Comparison of ENCODE assay signal across 33 cellular contexts in genomic region chr11:59528741-59529140, GRCh38. TPM values are rescaled to one million over a fixed set of nuclear protein-coding genes. Genes with fewer than 3 reads are reported as not detected.
"Had no signal": no experiment of that assay in that cellular context is flagged by ENCODE, and none has a peak within 500 bp of the region (broad histone marks: within the 10 kb centered on the region; RNA-seq: fewer than 3 reads in every experiment).

No MANE protein-coding gene starts in this region.

- FAIRE-seq: keratinocyte, urothelium cell line had no signal

- H3K36me3 ChIP-seq: heart right ventricle, neutrophil, ovary, prostate gland, tibial nerve had no signal

- H3K36me3 Mint-ChIP-seq: memory B cell; stimulated activated effector memory CD8-positive, alpha-beta T cell treated with anti-CD3 and anti-CD28 coated beads, Interleukin-12 subunit alpha, Interleukin-12 subunit beta, amount 100 ng/mL, for 72 hours had no signal

- ATAC-seq: activated CD4-positive, CD25-positive, alpha-beta regulatory T cell treated with anti-CD3 and anti-CD28 coated beads, Interleukin-2, amount 50 U/mL, for 24 hours; activated naive CD8-positive, alpha-beta T cell treated with anti-CD3 and anti-CD28 coated beads, Interleukin-2, amount 50 U/mL, for 24 hours; activated T-cell treated with anti-CD3 and anti-CD28 coated beads, Interleukin-2, amount 50 U/mL, for 72 hours; body of pancreas; heart right ventricle; left colon; mucosa of descending colon; right cardiac atrium; stimulated activated effector memory CD8-positive, alpha-beta T cell treated with anti-CD3 and anti-CD28 coated beads, Interleukin-12 subunit alpha, Interleukin-12 subunit beta, amount 100 ng/mL, for 72 hours; stimulated activated naive CD8-positive, alpha-beta T cell treated with anti-CD3 and anti-CD28 coated beads, Interleukin-15, amount 100 ng/mL, for 72 hours had no signal

- H3K9me3 ChIP-seq: body of pancreas, heart right ventricle, mucosa of descending colon, neutrophil, ovary, prostate gland, tibial nerve had no signal

- H3K27me3 ChIP-seq: body of pancreas, neutrophil, ovary, tibial nerve had no signal

- DNase-seq: activated CD4-positive, alpha-beta memory T cell treated with anti-CD3 and anti-CD28 coated beads, Interleukin-2, amount 10 ng/mL, durations not matched to agents 7 days and 5 days; activated CD4-positive, alpha-beta T cell treated with anti-CD3 and anti-CD28 coated beads, Interleukin-2, amount 10 ng/mL, durations not matched to agents 24 days and 14 days; activated effector memory CD4-positive, alpha-beta T cell treated with Interleukin-2 at 50 U/mL for 16 hours; activated naive CD4-positive, alpha-beta T cell treated with anti-CD3 and anti-CD28 coated beads for 36 hours; activated naive CD8-positive, alpha-beta T cell treated with anti-CD3 and anti-CD28 coated beads, Interleukin-2, amount 50 U/mL, for 24 hours; activated T-cell treated with anti-CD3 and anti-CD28 coated beads, Interleukin-2, amount 50 U/mL, for 72 hours; anterior cingulate cortex; body of pancreas; effector CD4-positive, alpha-beta T cell; erythroblast; foreskin fibroblast; heart right ventricle; left colon; mucosa of descending colon; ovary; right cardiac atrium; stimulated activated CD4-positive, alpha-beta T cell treated with anti-CD3 and anti-CD28 coated beads, Interleukin-2, amount 100 ng/mL, for 24 hours; stimulated activated naive CD8-positive, alpha-beta T cell treated with anti-CD3 and anti-CD28 coated beads, Interleukin-15, amount 100 ng/mL, for 72 hours had no signal

- H3K27ac ChIP-seq: body of pancreas, heart right ventricle, neutrophil, ovary, prostate gland, skin epidermis, tibial nerve, VCaP had no signal

- H3K4me3 ChIP-seq: body of pancreas, heart right ventricle, mucosa of descending colon, ovary, prostate gland, skin epidermis, tibial nerve had no signal

- H3K4me1 ChIP-seq: body of pancreas, heart right ventricle, prostate gland, tibial nerve had no signal

- H3K4me1 Mint-ChIP-seq: activated CD4-positive, alpha-beta memory T cell treated with anti-CD3 and anti-CD28 coated beads, Interleukin-2, amount 10 ng/mL, durations not matched to agents 7 days and 5 days; activated naive CD8-positive, alpha-beta T cell treated with anti-CD3 and anti-CD28 coated beads, Interleukin-2, amount 50 U/mL, for 24 hours; stimulated activated naive CD8-positive, alpha-beta T cell treated with anti-CD3 and anti-CD28 coated beads, Interleukin-15, amount 100 ng/mL, for 72 hours had no signal

- H3K9me3 Mint-ChIP-seq: activated CD4-positive, alpha-beta memory T cell treated with anti-CD3 and anti-CD28 coated beads, Interleukin-2, amount 10 ng/mL, durations not matched to agents 7 days and 5 days; activated CD4-positive, alpha-beta T cell treated with anti-CD3 and anti-CD28 coated beads, Interleukin-2, amount 10 ng/mL, durations not matched to agents 24 days and 14 days; activated naive CD4-positive, alpha-beta T cell treated with anti-CD3 and anti-CD28 coated beads for 36 hours; activated naive CD8-positive, alpha-beta T cell treated with anti-CD3 and anti-CD28 coated beads, Interleukin-2, amount 50 U/mL, for 24 hours; activated T-cell treated with anti-CD3 and anti-CD28 coated beads, Interleukin-2, amount 50 U/mL, for 72 hours; memory B cell; stimulated activated effector memory CD8-positive, alpha-beta T cell treated with anti-CD3 and anti-CD28 coated beads, Interleukin-12 subunit alpha, Interleukin-12 subunit beta, amount 100 ng/mL, for 72 hours; stimulated activated naive CD8-positive, alpha-beta T cell treated with anti-CD3 and anti-CD28 coated beads, Interleukin-15, amount 100 ng/mL, for 72 hours; T-helper 2 cell treated with Interferon-gamma antibody and Interleukin-4, amounts not matched to agents 5 μg/mL and 100 μg/mL, for 36 hours had no signal

- H3K4me3 Mint-ChIP-seq: activated CD4-positive, alpha-beta memory T cell treated with anti-CD3 and anti-CD28 coated beads, Interleukin-2, amount 10 ng/mL, durations not matched to agents 7 days and 5 days; activated CD4-positive, alpha-beta T cell treated with anti-CD3 and anti-CD28 coated beads, Interleukin-2, amount 10 ng/mL, durations not matched to agents 24 days and 14 days; activated naive CD4-positive, alpha-beta T cell treated with anti-CD3 and anti-CD28 coated beads for 36 hours; activated naive CD8-positive, alpha-beta T cell treated with anti-CD3 and anti-CD28 coated beads, Interleukin-2, amount 50 U/mL, for 24 hours; activated T-cell treated with anti-CD3 and anti-CD28 coated beads, Interleukin-2, amount 50 U/mL, for 72 hours; memory B cell; stimulated activated effector memory CD8-positive, alpha-beta T cell treated with anti-CD3 and anti-CD28 coated beads, Interleukin-12 subunit alpha, Interleukin-12 subunit beta, amount 100 ng/mL, for 72 hours; stimulated activated naive CD8-positive, alpha-beta T cell treated with anti-CD3 and anti-CD28 coated beads, Interleukin-15, amount 100 ng/mL, for 72 hours; T-helper 2 cell treated with Interferon-gamma antibody and Interleukin-4, amounts not matched to agents 5 μg/mL and 100 μg/mL, for 36 hours had no signal

- H3K27ac Mint-ChIP-seq: activated CD4-positive, alpha-beta memory T cell treated with anti-CD3 and anti-CD28 coated beads, Interleukin-2, amount 10 ng/mL, durations not matched to agents 7 days and 5 days; activated CD4-positive, alpha-beta T cell treated with anti-CD3 and anti-CD28 coated beads, Interleukin-2, amount 10 ng/mL, durations not matched to agents 24 days and 14 days; activated naive CD4-positive, alpha-beta T cell treated with anti-CD3 and anti-CD28 coated beads for 36 hours; activated naive CD8-positive, alpha-beta T cell treated with anti-CD3 and anti-CD28 coated beads, Interleukin-2, amount 50 U/mL, for 24 hours; activated T-cell treated with anti-CD3 and anti-CD28 coated beads, Interleukin-2, amount 50 U/mL, for 72 hours; memory B cell; stimulated activated effector memory CD8-positive, alpha-beta T cell treated with anti-CD3 and anti-CD28 coated beads, Interleukin-12 subunit alpha, Interleukin-12 subunit beta, amount 100 ng/mL, for 72 hours; stimulated activated naive CD8-positive, alpha-beta T cell treated with anti-CD3 and anti-CD28 coated beads, Interleukin-15, amount 100 ng/mL, for 72 hours; T-helper 2 cell treated with Interferon-gamma antibody and Interleukin-4, amounts not matched to agents 5 μg/mL and 100 μg/mL, for 36 hours had no signal

RNA-seq across cellular contexts. Expression of gene OR4D9, which starts 17.4 kb away (rescaled TPM):
- total RNA-seq: activated CD4-positive, alpha-beta memory T cell treated with anti-CD3 and anti-CD28 coated beads, Interleukin-2, amount 10 ng/mL, durations not matched to agents 7 days and 5 days; activated CD4-positive, alpha-beta T cell treated with anti-CD3 and anti-CD28 coated beads, Interleukin-2, amount 10 ng/mL, durations not matched to agents 24 days and 14 days; activated naive CD4-positive, alpha-beta T cell treated with anti-CD3 and anti-CD28 coated beads for 36 hours; activated T-cell treated with anti-CD3 and anti-CD28 coated beads, Interleukin-2, amount 50 U/mL, for 72 hours; body of pancreas; cardiac septum; chondrocyte; fibroblast of lung; heart right ventricle; left colon; lower leg skin; mucosa of descending colon; ovary; prostate gland; right cardiac atrium; tibial nerve had no signal
- polyA plus RNA-seq: fibroblast of lung, heart right ventricle, keratinocyte, ovary, right cardiac atrium had no signal

RNA-seq across cellular contexts. Expression of gene OR4D11, which starts 25.4 kb away (rescaled TPM):
- total RNA-seq: activated CD4-positive, alpha-beta memory T cell treated with anti-CD3 and anti-CD28 coated beads, Interleukin-2, amount 10 ng/mL, durations not matched to agents 7 days and 5 days; activated CD4-positive, alpha-beta T cell treated with anti-CD3 and anti-CD28 coated beads, Interleukin-2, amount 10 ng/mL, durations not matched to agents 24 days and 14 days; activated naive CD4-positive, alpha-beta T cell treated with anti-CD3 and anti-CD28 coated beads for 36 hours; activated T-cell treated with anti-CD3 and anti-CD28 coated beads, Interleukin-2, amount 50 U/mL, for 72 hours; body of pancreas; cardiac septum; chondrocyte; fibroblast of lung; heart right ventricle; left colon; lower leg skin; mucosa of descending colon; ovary; prostate gland; right cardiac atrium; tibial nerve had no signal
- polyA plus RNA-seq: fibroblast of lung, heart right ventricle, keratinocyte, ovary, right cardiac atrium had no signal

RNA-seq across cellular contexts. Expression of gene OR4D10, which starts 55.6 kb away (rescaled TPM):
- total RNA-seq: activated CD4-positive, alpha-beta memory T cell treated with anti-CD3 and anti-CD28 coated beads, Interleukin-2, amount 10 ng/mL, durations not matched to agents 7 days and 5 days; activated CD4-positive, alpha-beta T cell treated with anti-CD3 and anti-CD28 coated beads, Interleukin-2, amount 10 ng/mL, durations not matched to agents 24 days and 14 days; activated naive CD4-positive, alpha-beta T cell treated with anti-CD3 and anti-CD28 coated beads for 36 hours; activated T-cell treated with anti-CD3 and anti-CD28 coated beads, Interleukin-2, amount 50 U/mL, for 72 hours; body of pancreas; cardiac septum; chondrocyte; fibroblast of lung; heart right ventricle; left colon; lower leg skin; mucosa of descending colon; ovary; prostate gland; right cardiac atrium; tibial nerve had no signal
- polyA plus RNA-seq: fibroblast of lung, heart right ventricle, keratinocyte, ovary, right cardiac atrium had no signal
